ENCODE assay signal across 2 cellular contexts in the genomic region with DNA sequence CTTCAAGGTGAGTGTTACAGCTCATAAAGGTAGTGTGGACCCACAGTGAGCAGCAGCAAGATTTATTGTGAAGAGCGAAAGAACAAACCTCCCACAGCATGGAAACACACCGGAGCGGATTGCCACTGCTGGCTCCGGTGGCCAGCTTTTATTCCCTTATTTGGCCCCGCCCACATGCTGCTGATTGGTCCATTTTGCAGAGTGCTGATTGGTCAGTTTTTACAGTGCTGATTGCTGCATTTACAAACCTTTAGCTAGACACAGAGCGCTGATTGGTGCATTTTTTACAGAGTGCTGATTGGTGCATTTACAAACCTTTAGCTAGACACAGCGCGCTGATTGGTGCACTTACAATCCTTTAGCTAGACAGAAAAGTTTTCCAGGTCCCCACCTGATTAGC.
TF ChIP-seq lines count a peak whose summit lies in the region.

No MANE protein-coding gene starts in this region.

TF ChIP-seq in A549, 52 proteins besides CTCF, POLR2A, EP300 and RAD21:
- peak; percentile 56 for TF ChIP-seq MAFK (IDR thresholded peaks at IDR 0.05; ENCODE audit: partially characterized antibody)

TF ChIP-seq in WTC11, 78 proteins besides CTCF, POLR2A, EP300 and RAD21:
- peak; percentile 43; the same call in 1 of the 2 replicates for TF ChIP-seq NFYB (CRISPR knock-in tag; conservative IDR thresholded peaks at IDR 0.05; ENCODE audit: low read depth)
TF ChIP-seq in WTC11: peak in this region for 1; not testable (repeated sequence) for 77.
